15 cellular contexts compared by ENCODE assay signal in the genomic region with DNA sequence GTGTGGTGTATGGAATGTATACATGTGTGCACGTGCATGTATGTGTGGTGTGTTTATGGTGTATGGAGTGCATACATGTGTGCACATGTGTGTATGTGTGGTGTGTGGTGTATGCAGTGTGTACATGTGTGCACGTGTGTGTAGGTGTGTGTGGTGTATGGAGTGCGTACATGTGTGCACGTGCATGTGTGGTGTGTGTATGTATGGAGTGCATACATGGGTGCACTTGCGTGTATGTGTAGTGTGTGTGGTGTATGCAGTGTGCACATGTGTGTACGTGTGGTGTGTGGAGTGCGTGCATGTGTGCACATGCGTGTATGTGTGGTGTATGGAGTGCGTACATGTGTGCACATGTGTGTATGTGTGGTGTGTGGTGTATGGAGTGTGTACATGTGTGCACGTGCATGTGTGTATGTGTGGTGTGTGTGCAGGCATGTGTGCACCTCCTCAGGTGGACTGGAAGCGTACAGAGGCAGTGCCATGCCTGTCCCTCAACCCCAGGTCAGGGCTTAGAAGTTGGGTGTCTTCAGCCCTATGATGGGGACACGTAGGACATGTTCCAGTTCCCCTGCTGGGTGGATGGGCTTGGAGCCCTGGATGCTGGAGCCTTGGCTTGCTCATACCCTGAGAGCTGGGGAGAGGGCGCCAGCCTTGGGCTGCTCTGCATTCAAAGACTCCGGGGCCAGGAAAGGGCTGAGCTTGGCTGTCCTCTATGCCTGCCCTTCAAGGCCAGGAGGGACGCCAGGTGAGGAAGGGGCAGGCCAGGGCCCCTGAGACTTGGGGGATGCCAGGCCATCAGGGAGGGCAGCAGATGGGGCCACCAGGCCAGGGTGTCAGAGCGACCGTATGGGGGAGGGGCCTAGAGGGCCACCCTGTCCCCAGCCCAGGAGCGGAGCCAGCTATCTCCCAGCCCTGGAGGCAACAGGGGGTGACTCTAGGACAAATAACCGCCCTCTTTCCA. TPM values are rescaled to one million over a fixed set of nuclear protein-coding genes. Genes with fewer than 3 reads are reported as not detected.
DNase-seq lines count a peak whose midpoint lies in the region; ATAC-seq, FAIRE-seq and TF ChIP-seq lines count a peak whose summit lies in the region.
"Had no signal": no experiment of that assay in that cellular context is flagged by ENCODE, and none has a peak within 500 bp of the region (broad histone marks: within the 10 kb centered on the region; RNA-seq: fewer than 3 reads in every experiment).

No MANE protein-coding gene starts in this region.

- H3K9ac ChIP-seq in endothelial cell of umbilical vein (replicated peaks; ENCODE audit: extremely low read depth, insufficient read depth, low read length), result no peak overlapping the region

- DNase-seq in left cardiac atrium, result peak; percentile 16
- no peak for DNase-seq in right atrium auricular region (ENCODE audit: low spot score)
- DNase-seq in endothelial cell of umbilical vein (ENCODE audit: low read depth, low spot score), result no peak
- DNase-seq in urothelium cell line (ENCODE audit: low spot score), result no peak
- no peak for DNase-seq in cerebellar cortex (ENCODE audit: low spot score)
- DNase-seq in NCI-H2196 (lab: John Stamatoyannopoulos, UW; ENCODE audit: unreplicated experiment), result no peak
- DNase-seq: ACHN; CD4-positive, alpha-beta memory T cell; HFFc6; MG63; NCI-H187 treated with DMSO at 0.1 percent for 48 hours; SJCRH30 had no signal

- TF ChIP-seq CTCF in right atrium auricular region (IDR thresholded peaks at IDR 0.05) (no peak), HEK293 (tag by site-specific recombination; IDR thresholded peaks at IDR 0.05) (no peak), endothelial cell of umbilical vein (IDR thresholded peaks at IDR 0.05; ENCODE audit: extremely low read depth in 1 of 2, insufficient read depth in 1 of 2, low read depth in 1 of 2, low read length in 2 of 2) (no peak)

- CTCF ChIA-PET in HEK293 (lab: Yijun Ruan, JAX) (interaction anchor here (0.7 kb wide), 1 partner anchor 79 kb away, joined by 3 read pairs; no protein-coding TSS in a partner anchor), endothelial cell of umbilical vein (lab: Charles Lee) (no interaction called here)

- dilution Hi-C loops in endothelial cell of umbilical vein (cut with MboI; ENCODE audit: extremely low pct_ligation_motif_present, low sequenced_read_pairs), result no loop called here

- no peaks in the 10 kb centered on the region for H3K36me3 ChIP-seq in right atrium auricular region
- no peaks in the 10 kb centered on the region for H3K36me3 ChIP-seq in HEK293 (ENCODE audit: control insufficient read depth in 2 of 2, insufficient read depth in 1 of 2, low read length in 2 of 2)
- no peaks in the 10 kb centered on the region for H3K36me3 ChIP-seq in endothelial cell of umbilical vein (ENCODE audit: control insufficient read depth in 2 of 2, extremely low read depth in 1 of 2, insufficient read depth in 2 of 2, low read length in 2 of 2)
- H3K36me3 ChIP-seq: MG63, SJCRH30 had no signal

- POLR2A ChIA-PET in HEK293 (lab: Yijun Ruan, JAX) (no interaction called here), endothelial cell of umbilical vein (lab: Charles Lee) (no interaction called here)

- BruUV-seq in endothelial cell of umbilical vein (replicated peaks; lab: Mats Ljungman, UMichigan), result no TSS peak

- no peaks in the 10 kb centered on the region for H3K9me3 ChIP-seq in right atrium auricular region
- H3K9me3 ChIP-seq in HEK293 (ENCODE audit: control insufficient read depth, insufficient read depth, low read depth, low read length), result no peaks in the 10 kb centered on the region
- no peaks in the 10 kb centered on the region for H3K9me3 ChIP-seq in endothelial cell of umbilical vein (replicated peaks; ENCODE audit: control insufficient read depth, insufficient read depth, low read length)
- H3K9me3 ChIP-seq: MG63, SJCRH30 had no signal

- no peaks in the 10 kb centered on the region for H4K20me1 ChIP-seq in endothelial cell of umbilical vein (replicated peaks; ENCODE audit: control insufficient read depth, extremely low read depth, insufficient read depth, low read length)

- no peak overlapping the region for H3K27ac ChIP-seq in right atrium auricular region
- H3K27ac ChIP-seq in HEK293 (ENCODE audit: extremely low read depth, low read depth, low read length), result no peak overlapping the region
- H3K27ac ChIP-seq in endothelial cell of umbilical vein (ENCODE audit: insufficient read depth, low read depth, low read length), result no peak overlapping the region
- H3K27ac ChIP-seq: SJCRH30 had no signal

- no peaks in the 10 kb centered on the region for H3K27me3 ChIP-seq in right atrium auricular region
- H3K27me3 ChIP-seq in endothelial cell of umbilical vein (ENCODE audit: control insufficient read depth in 2 of 2, insufficient read depth in 2 of 2, low read length in 2 of 2), result peaks cover 0 to 3% of the 10 kb centered on the region in 2 experiments
- H3K27me3 ChIP-seq: MG63 had no signal

- no peak overlapping the region for H3K4me3 ChIP-seq in right atrium auricular region
- no peak overlapping the region for H3K4me3 ChIP-seq in HEK293 (ENCODE audit: low read depth, low read length)
- no peak overlapping the region for H3K4me3 ChIP-seq in endothelial cell of umbilical vein (replicated peaks in 1 of 3; ENCODE audit: insufficient read depth in 1 of 3, low read depth in 1 of 3, low read length in 3 of 3)
- H3K4me3 ChIP-seq: MG63, SJCRH30 had no signal

- FAIRE-seq in endothelial cell of umbilical vein (lab: Jason Lieb, UNC) (no peak), urothelium cell line (lab: Jason Lieb, UNC) (peak; percentile 99)
- FAIRE-seq: D721Med, RCC 7860 had no signal

- no peak for ATAC-seq in left cardiac atrium

- H3K9me1 ChIP-seq in endothelial cell of umbilical vein (replicated peaks; ENCODE audit: control insufficient read depth, extremely low read depth, insufficient read depth, low read length), result no peaks in the 10 kb centered on the region

- H2AFZ ChIP-seq in endothelial cell of umbilical vein (ENCODE audit: low read depth, low read length), result no peak overlapping the region

- no peak overlapping the region for H3K4me2 ChIP-seq in endothelial cell of umbilical vein (ENCODE audit: insufficient read depth, low read length)

- H3K79me2 ChIP-seq in endothelial cell of umbilical vein (ENCODE audit: control insufficient read depth, insufficient read depth, low read length), result no peaks in the 10 kb centered on the region

- no peak for TF ChIP-seq POLR2A in endothelial cell of umbilical vein (IDR thresholded peaks at IDR 0.05; ENCODE audit: low read depth, low read length)

- intact Hi-C loops in left cardiac atrium (cut with DNase I), result no loop called here
- intact Hi-C loops in endothelial cell of umbilical vein (cut with micrococcal nuclease), result no loop called here

- peaks cover 0 to 36% of the 10 kb centered on the region in 2 donors for H3K4me1 ChIP-seq in right atrium auricular region
- H3K4me1 ChIP-seq in HEK293 (ENCODE audit: control insufficient read depth, insufficient read depth, low read length), result peaks cover 8% of the 10 kb centered on the region
- no peaks in the 10 kb centered on the region for H3K4me1 ChIP-seq in endothelial cell of umbilical vein (ENCODE audit: control insufficient read depth, extremely low read depth, insufficient read depth, low read length)

RNA-seq across cellular contexts. Expression of gene MYMK, which starts 12.2 kb away (rescaled TPM):
- not detected for total RNA-seq in left cardiac atrium
- total RNA-seq in right atrium auricular region, result not detected
- not detected in 2 replicates for total RNA-seq in endothelial cell of umbilical vein
- not detected in 2 replicates for polyA plus RNA-seq in endothelial cell of umbilical vein
- polyA plus RNA-seq in endothelial cell of umbilical vein (2011; cell fraction: cytosol; rRNA removed), result not detected in 2 replicates
- polyA plus RNA-seq in endothelial cell of umbilical vein (2011; cell fraction: nucleus; rRNA removed), result not detected in 2 replicates
- polyA plus RNA-seq in endothelial cell of umbilical vein (2012), result not detected in 2 replicates
- not detected in 2 replicates for polyA minus RNA-seq in endothelial cell of umbilical vein
- not detected for polyA minus RNA-seq in endothelial cell of umbilical vein (2011; cell fraction: cytosol; rRNA and poly(A)+ RNA removed)
- not detected in 2 replicates for polyA minus RNA-seq in endothelial cell of umbilical vein (2011; cell fraction: nucleus; rRNA and poly(A)+ RNA removed)
- total RNA-seq: CD4-positive, alpha-beta memory T cell; HFFc6 had no signal
- polyA plus RNA-seq: CD4-positive, alpha-beta memory T cell had no signal

RNA-seq across cellular contexts. Expression of gene ADAMTSL2, which starts 22.0 kb away (rescaled TPM):
- total RNA-seq in left cardiac atrium, result 10 to 100 TPM; 13.9 to 16.7 TPM
- 10 to 100 TPM in 1 of 2 donors, 1 to 10 TPM in 1; 4.9 to 27.7 TPM for total RNA-seq in right atrium auricular region
- not detected in 2 replicates for total RNA-seq in endothelial cell of umbilical vein
- not detected in 2 replicates for polyA plus RNA-seq in endothelial cell of umbilical vein
- not detected in 2 replicates for polyA plus RNA-seq in endothelial cell of umbilical vein (2011; cell fraction: cytosol; rRNA removed)
- not detected in 2 replicates for polyA plus RNA-seq in endothelial cell of umbilical vein (2011; cell fraction: nucleus; rRNA removed)
- not detected in 2 replicates for polyA plus RNA-seq in endothelial cell of umbilical vein (2012)
- polyA minus RNA-seq in endothelial cell of umbilical vein, result not detected in 2 replicates
- polyA minus RNA-seq in endothelial cell of umbilical vein (2011; cell fraction: cytosol; rRNA and poly(A)+ RNA removed), result not detected
- not detected in 2 replicates for polyA minus RNA-seq in endothelial cell of umbilical vein (2011; cell fraction: nucleus; rRNA and poly(A)+ RNA removed)

RNA-seq across cellular contexts. Expression of gene SLC2A6, which starts 33.6 kb away (rescaled TPM):
- total RNA-seq in left cardiac atrium (1 to 10 TPM; 4.3 to 7.4 TPM), right atrium auricular region (1 to 10 TPM; 4.3 to 5.2 TPM), endothelial cell of umbilical vein (35.7 and 39.0 TPM in 2 replicates)
- 39.6 and 56.1 TPM in 2 replicates for polyA plus RNA-seq in endothelial cell of umbilical vein
- polyA plus RNA-seq in endothelial cell of umbilical vein (2011; cell fraction: cytosol; rRNA removed), result 22.2 and 35.3 TPM in 2 replicates
- 30.6 and 37.6 TPM in 2 replicates for polyA plus RNA-seq in endothelial cell of umbilical vein (2011; cell fraction: nucleus; rRNA removed)
- 28.1 and 30.1 TPM in 2 replicates for polyA plus RNA-seq in endothelial cell of umbilical vein (2012)
- polyA minus RNA-seq in endothelial cell of umbilical vein, result 28.7 and 32.0 TPM in 2 replicates
- polyA minus RNA-seq in endothelial cell of umbilical vein (2011; cell fraction: cytosol; rRNA and poly(A)+ RNA removed), result 19.4 TPM
- 23.5 and 30.4 TPM in 2 replicates for polyA minus RNA-seq in endothelial cell of umbilical vein (2011; cell fraction: nucleus; rRNA and poly(A)+ RNA removed)

RNA-seq across cellular contexts. Expression of gene CACFD1, which starts 52.8 kb away (rescaled TPM):
- total RNA-seq in left cardiac atrium (10 to 100 TPM in 1 of 2 donors, 1 to 10 TPM in 1; 9.6 to 13.0 TPM), right atrium auricular region (10 to 100 TPM; 11.9 to 12.4 TPM), endothelial cell of umbilical vein (9.7 and 9.8 TPM in 2 replicates)
- 11.5 and 14.0 TPM in 2 replicates for polyA plus RNA-seq in endothelial cell of umbilical vein
- polyA plus RNA-seq in endothelial cell of umbilical vein (2011; cell fraction: cytosol; rRNA removed), result 8.3 and 10.5 TPM in 2 replicates
- polyA plus RNA-seq in endothelial cell of umbilical vein (2011; cell fraction: nucleus; rRNA removed), result 12.6 and 12.9 TPM in 2 replicates
- 4.2 and 7.4 TPM in 2 replicates for polyA plus RNA-seq in endothelial cell of umbilical vein (2012)
- 15.5 and 23.6 TPM in 2 replicates for polyA minus RNA-seq in endothelial cell of umbilical vein
- 4.8 TPM for polyA minus RNA-seq in endothelial cell of umbilical vein (2011; cell fraction: cytosol; rRNA and poly(A)+ RNA removed)
- 12.0 and 13.8 TPM in 2 replicates for polyA minus RNA-seq in endothelial cell of umbilical vein (2011; cell fraction: nucleus; rRNA and poly(A)+ RNA removed)
